ENCODE assay signal across 34 cellular contexts in the genomic region with DNA sequence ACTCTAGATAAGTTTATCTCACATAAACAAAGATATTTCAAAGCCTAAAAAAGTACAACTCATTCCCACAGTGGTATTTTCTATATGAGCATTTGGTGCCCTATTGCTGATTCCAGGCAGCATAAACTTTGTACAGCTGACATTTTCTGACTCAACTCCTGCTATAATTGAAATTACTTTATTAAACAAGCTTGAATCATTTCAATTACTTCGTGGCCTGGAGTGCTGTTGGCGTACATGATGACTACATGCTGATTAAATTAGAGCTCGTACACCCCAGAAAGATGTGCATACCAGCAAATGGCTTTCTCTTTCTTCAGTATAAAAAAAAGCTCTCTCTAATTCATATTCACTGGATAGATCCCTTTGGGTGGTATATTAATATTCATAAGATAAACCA.
"Had no signal": no experiment of that assay in that cellular context is flagged by ENCODE, and none has a peak within 500 bp of the region (broad histone marks: within the 10 kb centered on the region; RNA-seq: fewer than 3 reads in every experiment).

No MANE protein-coding gene starts in this region.

- H3K36me3 Mint-ChIP-seq: activated CD8-positive, alpha-beta memory T cell treated with anti-CD3 and anti-CD28 coated beads, Interleukin-2, amount 10 ng/mL, durations not matched to agents 7 days and 5 days; activated naive CD8-positive, alpha-beta T cell treated with anti-CD3 and anti-CD28 coated beads for 36 hours had no signal

- H3K4me3 ChIP-seq: body of pancreas, Peyer's patch had no signal

- H3K27me3 ChIP-seq: body of pancreas, Peyer's patch had no signal

- H3K27ac ChIP-seq: body of pancreas, Peyer's patch, RWPE1, VCaP had no signal

- H3K27ac Mint-ChIP-seq: activated B cell treated with CpG ODN at 0.5 μM for 24 hours; activated CD4-positive, alpha-beta memory T cell treated with anti-CD3 and anti-CD28 coated beads, Interleukin-2, amount 10 ng/mL, durations not matched to agents 7 days and 5 days; activated CD8-positive, alpha-beta memory T cell treated with anti-CD3 and anti-CD28 coated beads, Interleukin-2, amount 10 ng/mL, durations not matched to agents 7 days and 5 days; activated naive CD8-positive, alpha-beta T cell treated with anti-CD3 and anti-CD28 coated beads for 36 hours; activated T-cell treated with anti-CD3 and anti-CD28 coated beads, Interleukin-2, amount 50 U/mL, for 72 hours; activated T-helper 17 cell treated with anti-CD3 and anti-CD28 coated beads, Interleukin-2, amount 50 U/mL, for 72 hours; T-helper 1 cell treated with Interleukin-12 subunit alpha and Interleukin-12 subunit beta and Interleukin-4 antibody, amounts not matched to agents 30 μg/mL and 1 μg/mL, for 36 hours; T-helper 2 cell treated with Interferon-gamma antibody and Interleukin-4, amounts not matched to agents 5 μg/mL and 100 μg/mL, for 36 hours had no signal

- H3K36me3 ChIP-seq: Peyer's patch had no signal

- FAIRE-seq: bronchial epithelial cell, TTC549 had no signal

- ATAC-seq: activated CD8-positive, alpha-beta memory T cell treated with anti-CD3 and anti-CD28 coated beads, Interleukin-2, amount 10 ng/mL, durations not matched to agents 7 days and 5 days; activated T-cell treated with anti-CD3 and anti-CD28 coated beads, Interleukin-2, amount 50 U/mL, for 72 hours; activated T-helper 17 cell treated with anti-CD3 and anti-CD28 coated beads, Interleukin-2, amount 50 U/mL, for 72 hours; body of pancreas; Right ventricle myocardium inferior had no signal

- H3K9me3 ChIP-seq: body of pancreas, Peyer's patch had no signal

- DNase-seq: activated B cell treated with CpG ODN at 0.5 μM for 24 hours; activated CD4-positive, alpha-beta memory T cell treated with anti-CD3 and anti-CD28 coated beads, Interleukin-2, amount 10 ng/mL, durations not matched to agents 7 days and 5 days; activated CD4-positive, alpha-beta T cell treated with anti-CD3 and anti-CD28 coated beads for 4 hours; activated CD4-positive, alpha-beta T cell treated with anti-CD3 and anti-CD28 coated beads, Interleukin-2, amount 50 U/mL, for 1 hour; activated CD4-positive, CD25-positive, alpha-beta regulatory T cell treated with anti-CD3 and anti-CD28 coated beads, Interleukin-2, amount 50 U/mL, for 72 hours; activated CD8-positive, alpha-beta memory T cell treated with anti-CD3 and anti-CD28 coated beads for 24 hours; activated CD8-positive, alpha-beta memory T cell treated with anti-CD3 and anti-CD28 coated beads, Interleukin-2, amount 10 ng/mL, durations not matched to agents 7 days and 5 days; activated CD8-positive, alpha-beta memory T cell treated with anti-CD3 and anti-CD28 coated beads, Interleukin-2, amount 50 U/mL, for 48 hours; activated effector memory CD4-positive, alpha-beta T cell treated with anti-CD3 and anti-CD28 coated beads, Interleukin-2, amount 50 U/mL, for 16 hours; activated naive CD4-positive, alpha-beta T cell; activated naive CD4-positive, alpha-beta T cell treated with anti-CD3 and anti-CD28 coated beads, Interleukin-2, amount 50 U/mL, for 16 hours; activated naive CD8-positive, alpha-beta T cell treated with anti-CD3 and anti-CD28 coated beads for 36 hours; activated T-cell treated with anti-CD3 and anti-CD28 coated beads, Interleukin-2, amount 50 U/mL, for 72 hours; amniotic stem cell; aorta; body of pancreas; cerebellar nuclear complex; NCI-H1048; NCI-H1105 treated with DMSO at 0.1 percent for 48 hours; NCI-H1436; NCI-H1694; NCI-H2029; NCI-H345; NCI-H524 treated with DMSO at 0.1 percent for 48 hours; Peyer's patch; SIG-M5 had no signal

- H3K4me1 Mint-ChIP-seq: activated B cell treated with CpG ODN at 0.5 μM for 24 hours; activated CD4-positive, alpha-beta memory T cell treated with anti-CD3 and anti-CD28 coated beads, Interleukin-2, amount 10 ng/mL, durations not matched to agents 7 days and 5 days; activated CD8-positive, alpha-beta memory T cell treated with anti-CD3 and anti-CD28 coated beads, Interleukin-2, amount 10 ng/mL, durations not matched to agents 7 days and 5 days; activated naive CD8-positive, alpha-beta T cell treated with anti-CD3 and anti-CD28 coated beads for 36 hours; activated T-helper 17 cell treated with anti-CD3 and anti-CD28 coated beads, Interleukin-2, amount 50 U/mL, for 72 hours had no signal

- H3K4me3 Mint-ChIP-seq: activated B cell treated with CpG ODN at 0.5 μM for 24 hours; activated CD4-positive, alpha-beta memory T cell treated with anti-CD3 and anti-CD28 coated beads, Interleukin-2, amount 10 ng/mL, durations not matched to agents 7 days and 5 days; activated CD8-positive, alpha-beta memory T cell treated with anti-CD3 and anti-CD28 coated beads, Interleukin-2, amount 10 ng/mL, durations not matched to agents 7 days and 5 days; activated naive CD8-positive, alpha-beta T cell treated with anti-CD3 and anti-CD28 coated beads for 36 hours; activated T-cell treated with anti-CD3 and anti-CD28 coated beads, Interleukin-2, amount 50 U/mL, for 72 hours; activated T-helper 17 cell treated with anti-CD3 and anti-CD28 coated beads, Interleukin-2, amount 50 U/mL, for 72 hours; T-helper 1 cell treated with Interleukin-12 subunit alpha and Interleukin-12 subunit beta and Interleukin-4 antibody, amounts not matched to agents 30 μg/mL and 1 μg/mL, for 36 hours; T-helper 2 cell treated with Interferon-gamma antibody and Interleukin-4, amounts not matched to agents 5 μg/mL and 100 μg/mL, for 36 hours had no signal

- H3K27me3 Mint-ChIP-seq: activated B cell treated with CpG ODN at 0.5 μM for 24 hours; activated CD4-positive, alpha-beta memory T cell treated with anti-CD3 and anti-CD28 coated beads, Interleukin-2, amount 10 ng/mL, durations not matched to agents 7 days and 5 days; activated CD8-positive, alpha-beta memory T cell treated with anti-CD3 and anti-CD28 coated beads, Interleukin-2, amount 10 ng/mL, durations not matched to agents 7 days and 5 days; activated naive CD8-positive, alpha-beta T cell treated with anti-CD3 and anti-CD28 coated beads for 36 hours; activated T-helper 17 cell treated with anti-CD3 and anti-CD28 coated beads, Interleukin-2, amount 50 U/mL, for 72 hours had no signal

- H3K9me3 Mint-ChIP-seq: activated B cell treated with CpG ODN at 0.5 μM for 24 hours; activated CD4-positive, alpha-beta memory T cell treated with anti-CD3 and anti-CD28 coated beads, Interleukin-2, amount 10 ng/mL, durations not matched to agents 7 days and 5 days; activated naive CD8-positive, alpha-beta T cell treated with anti-CD3 and anti-CD28 coated beads for 36 hours; T-helper 1 cell treated with Interleukin-12 subunit alpha and Interleukin-12 subunit beta and Interleukin-4 antibody, amounts not matched to agents 30 μg/mL and 1 μg/mL, for 36 hours; T-helper 2 cell treated with Interferon-gamma antibody and Interleukin-4, amounts not matched to agents 5 μg/mL and 100 μg/mL, for 36 hours had no signal

- H3K4me1 ChIP-seq: body of pancreas, Peyer's patch had no signal
